In the genomic region with DNA sequence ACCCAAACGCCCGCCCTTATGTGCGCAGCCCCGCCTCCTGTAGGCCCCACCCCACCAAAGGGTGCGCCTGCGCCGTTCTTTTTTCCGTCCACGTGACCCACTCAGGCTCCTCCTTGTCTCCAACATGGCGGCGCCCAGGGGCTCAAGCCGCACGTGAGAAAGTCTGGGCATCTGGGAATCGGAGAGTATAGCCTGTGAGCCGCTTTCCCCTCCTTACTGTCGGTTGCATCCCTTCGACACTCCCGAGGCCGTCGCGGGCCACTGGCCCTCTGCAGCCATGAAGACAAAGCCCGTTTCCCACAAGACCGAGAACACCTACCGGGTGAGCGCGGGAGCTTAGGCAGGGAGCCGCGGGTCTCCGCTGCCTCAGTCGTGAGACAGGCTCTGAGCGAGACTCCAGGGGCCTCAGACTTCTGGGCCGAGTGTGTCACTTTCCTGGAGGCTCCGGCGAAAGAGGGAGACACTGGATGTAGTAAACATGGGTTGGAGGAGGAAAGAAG, we compare ENCODE assay signal across 8 cellular contexts. TPM values are rescaled to one million over a fixed set of nuclear protein-coding genes. Genes with fewer than 3 reads are reported as not detected.
A peak's percentile ranks its signal among the peaks of the same experiment; 100 is the strongest.
DNase-seq lines count a peak whose midpoint lies in the region; ATAC-seq, FAIRE-seq and TF ChIP-seq lines count a peak whose summit lies in the region.

A gene (plus strand): TSS at position 100 of the 500 bp plus-strand sequence. CDS start 178 bp downstream, at position 278.

- no peaks in the 10 kb centered on the region for H3K36me3 ChIP-seq in ES-I3 (ENCODE audit: insufficient read depth, low read length)

- H3K9me3 ChIP-seq in ES-I3 (ENCODE audit: control insufficient read depth, insufficient read depth, low read length), result no peaks in the 10 kb centered on the region

- intact Hi-C loops in activated T-helper 2 cell treated with anti-CD3 and anti-CD28 coated beads, Interferon-gamma antibody, Interleukin-2, Interleukin-4, amounts not matched to agents 10 μg/mL and 5 μg/mL and 100 μg/mL, durations not matched to agents 14 hours and 24 hours and 36 hours (cut with micrococcal nuclease), result loop anchor here (5.0 kb wide), 1 partner anchor 782 kb away; a partner anchor contains a TSS

- TF ChIP-seq POLR2A in H54 (IDR thresholded peaks at IDR 0.05; ENCODE audit: low read depth, low read length) (peak; percentile 49; the same call in 1 of the 2 replicates), Raji (IDR thresholded peaks at IDR 0.05; ENCODE audit: insufficient read depth, low read depth, low read length) (peak; percentile 72)

- peak within 1 kb of the TSS; percentile 98 for H3K9ac ChIP-seq in ES-I3 (ENCODE audit: low read depth, low read length)

- no peaks in the 10 kb centered on the region; the same call in 1 of the 2 replicates for H3K4me1 ChIP-seq in ES-I3 (ENCODE audit: insufficient read depth, low read length)

- peaks cover 13% of the 10 kb centered on the region for H3K4me1 Mint-ChIP-seq in activated T-helper 2 cell treated with anti-CD3 and anti-CD28 coated beads, Interferon-gamma antibody, Interleukin-2, Interleukin-4, amounts not matched to agents 10 μg/mL and 5 μg/mL and 100 μg/mL, durations not matched to agents 14 hours and 24 hours and 36 hours (ENCODE audit: low read depth)
- peaks cover 4% of the 10 kb centered on the region for H3K4me1 Mint-ChIP-seq in nephron

- peak; percentile 89 for FAIRE-seq in H54 (lab: Jason Lieb, UNC)

- peak within 1 kb of the TSS; percentile 84 for H3K27ac Mint-ChIP-seq in activated T-helper 2 cell treated with anti-CD3 and anti-CD28 coated beads, Interferon-gamma antibody, Interleukin-2, Interleukin-4, amounts not matched to agents 10 μg/mL and 5 μg/mL and 100 μg/mL, durations not matched to agents 14 hours and 24 hours and 36 hours
- H3K27ac Mint-ChIP-seq in nephron, result peak within 1 kb of the TSS; percentile 32 to 80 (median 74)

- peak within 1 kb of the TSS; percentile 98 for H3K4me3 ChIP-seq in fibroblast of pulmonary artery (replicated peaks; ENCODE audit: low read depth, low read length)

- peak; percentile 60 for DNase-seq in H54 (ENCODE audit: insufficient read length, low spot score)
- DNase-seq in LoVo (ENCODE audit: low spot score), result peak; percentile 96
- peak; percentile 87 for DNase-seq in activated T-helper 2 cell treated with anti-CD3 and anti-CD28 coated beads, Interferon-gamma antibody, Interleukin-2, Interleukin-4, amounts not matched to agents 10 μg/mL and 5 μg/mL and 100 μg/mL, durations not matched to agents 14 hours and 24 hours and 36 hours (ENCODE audit: low spot score)
- peak; percentile 90 for DNase-seq in fibroblast of pulmonary artery (ENCODE audit: low read depth)
- peak; percentile 95 for DNase-seq in stimulated activated naive CD8-positive, alpha-beta T cell treated with anti-CD3 and anti-CD28 coated beads, Interleukin-15, Interleukin-2, amounts not matched to agents 100 U/mL and 50 U/mL, for 24 hours

- peak within 1 kb of the TSS; percentile 91 for H3K4me3 Mint-ChIP-seq in activated T-helper 2 cell treated with anti-CD3 and anti-CD28 coated beads, Interferon-gamma antibody, Interleukin-2, Interleukin-4, amounts not matched to agents 10 μg/mL and 5 μg/mL and 100 μg/mL, durations not matched to agents 14 hours and 24 hours and 36 hours (ENCODE audit: low read depth)
- peak within 1 kb of the TSS; percentile 97 to 99 (median 98) for H3K4me3 Mint-ChIP-seq in nephron

- H3K27me3 Mint-ChIP-seq in activated T-helper 2 cell treated with anti-CD3 and anti-CD28 coated beads, Interferon-gamma antibody, Interleukin-2, Interleukin-4, amounts not matched to agents 10 μg/mL and 5 μg/mL and 100 μg/mL, durations not matched to agents 14 hours and 24 hours and 36 hours (ENCODE audit: low read depth), result peaks cover 21% of the 10 kb centered on the region
- peaks cover 5% of the 10 kb centered on the region for H3K27me3 Mint-ChIP-seq in nephron (ENCODE audit: low read depth)

- H3K9me3 Mint-ChIP-seq in activated T-helper 2 cell treated with anti-CD3 and anti-CD28 coated beads, Interferon-gamma antibody, Interleukin-2, Interleukin-4, amounts not matched to agents 10 μg/mL and 5 μg/mL and 100 μg/mL, durations not matched to agents 14 hours and 24 hours and 36 hours, result no peaks in the 10 kb centered on the region
- H3K9me3 Mint-ChIP-seq in nephron, result no peaks in the 10 kb centered on the region

- H3K36me3 Mint-ChIP-seq in activated T-helper 2 cell treated with anti-CD3 and anti-CD28 coated beads, Interferon-gamma antibody, Interleukin-2, Interleukin-4, amounts not matched to agents 10 μg/mL and 5 μg/mL and 100 μg/mL, durations not matched to agents 14 hours and 24 hours and 36 hours (ENCODE audit: low read depth), result peaks cover 25% of the 10 kb centered on the region
- no peaks in the 10 kb centered on the region for H3K36me3 Mint-ChIP-seq in nephron (ENCODE audit: low read depth)

- ATAC-seq in stimulated activated naive CD8-positive, alpha-beta T cell treated with anti-CD3 and anti-CD28 coated beads, Interleukin-15, Interleukin-2, amounts not matched to agents 100 U/mL and 50 U/mL, for 24 hours, result peak; percentile 99

- TF ChIP-seq CTCF in fibroblast of pulmonary artery (IDR thresholded peaks at IDR 0.05; ENCODE audit: low read length, missing control alignments), result no peak
- no peak for TF ChIP-seq CTCF in nephron (IDR thresholded peaks at IDR 0.05; ENCODE audit: unreplicated experiment in 3 of 3)

RNA-seq across cellular contexts. Expression of the gene that starts here (rescaled TPM):
- total RNA-seq in activated T-helper 2 cell treated with anti-CD3 and anti-CD28 coated beads, Interferon-gamma antibody, Interleukin-2, Interleukin-4, amounts not matched to agents 10 μg/mL and 5 μg/mL and 100 μg/mL, durations not matched to agents 14 hours and 24 hours and 36 hours, result 34.6 and 35.6 TPM in 2 replicates

Comparison
In these comparisons a context has a peak if more than half of its experiments do, and no peak if none do; other contexts are left out.
1. Peak in every context shown above with its lines: DNase-seq, ATAC-seq and H3K4me3 ChIP-seq.